10 cellular contexts compared by ENCODE assay signal in the genomic region with DNA sequence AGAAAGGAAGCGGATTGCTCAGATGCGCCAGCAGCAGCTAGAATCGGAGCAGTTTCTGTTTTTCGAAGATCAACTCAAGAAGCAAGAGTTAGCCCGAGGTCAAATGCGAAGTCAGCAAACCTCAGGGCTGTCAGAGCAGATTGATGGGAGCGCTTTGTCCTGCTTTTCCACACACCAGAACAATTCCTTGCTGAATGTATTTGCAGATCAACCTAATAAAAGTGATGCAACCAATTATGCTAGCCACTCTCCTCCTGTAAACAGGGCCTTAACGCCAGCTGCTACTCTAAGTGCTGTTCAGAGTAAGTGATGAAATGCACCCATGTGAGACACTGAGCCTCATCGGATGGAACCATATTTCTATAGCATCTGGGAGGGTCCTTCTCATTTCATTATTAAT. TPM values are rescaled to one million over a fixed set of nuclear protein-coding genes. Genes with fewer than 3 reads are reported as not detected.
DNase-seq lines count a peak whose midpoint lies in the region; ATAC-seq and TF ChIP-seq lines count a peak whose summit lies in the region.
"Had no signal": no experiment of that assay in that cellular context is flagged by ENCODE, and none has a peak within 500 bp of the region (broad histone marks: within the 10 kb centered on the region; RNA-seq: fewer than 3 reads in every experiment).

No MANE protein-coding gene starts in this region.

- H3K27ac ChIP-seq in vagina: peak overlapping the region; percentile 31

- DNase-seq in NCI-H748 (lab: John Stamatoyannopoulos, UW; ENCODE audit: unreplicated experiment): peak; percentile 44
- DNase-seq in NCI-H748 treated with DMSO at 0.1 percent for 48 hours (lab: John Stamatoyannopoulos, UW): no peak
- peak; percentile 87 for DNase-seq in SK-N-DZ (ENCODE audit: low spot score)
- DNase-seq in left colon: no peak
- no peak for DNase-seq in vagina (ENCODE audit: extremely low spot score in 2 of 2)
- DNase-seq in germinal center (ENCODE audit: low spot score): no peak
- no peak for DNase-seq in stimulated activated CD4-positive, alpha-beta T cell treated with anti-CD3 and anti-CD28 coated beads, Interleukin-4, amount 100 ng/mL, for 4 hours
- no peak for DNase-seq in kidney tubule cell (ENCODE audit: low spot score)
- DNase-seq: amygdala, H7 had no signal

- no peak for TF ChIP-seq CTCF in vagina (IDR thresholded peaks at IDR 0.05)

- H3K36me3 ChIP-seq in vagina: no peaks in the 10 kb centered on the region

- ATAC-seq in left colon: peak; percentile 64

- H3K9me3 ChIP-seq in vagina: no peaks in the 10 kb centered on the region

- intact Hi-C loops in left colon (cut with DNase I, micrococcal nuclease) (no loop called here), vagina (cut with DNase I) (no loop called here)

- H3K4me3 ChIP-seq in vagina: no peak overlapping the region

- no peaks in the 10 kb centered on the region for H3K27me3 ChIP-seq in vagina

- no peaks in the 10 kb centered on the region for H3K4me1 ChIP-seq in vagina

- no peak for TF ChIP-seq POLR2A in vagina (IDR thresholded peaks at IDR 0.05)

RNA-seq across cellular contexts. Expression of a gene that starts 33.1 kb away (rescaled TPM):
- polyA plus RNA-seq in SK-N-DZ (2014; cell fraction: cytosol; rRNA removed): 23.1 and 36.5 TPM in 2 replicates
- polyA plus RNA-seq in SK-N-DZ (2014; cell fraction: nucleus; rRNA removed): 33.0 and 40.9 TPM in 2 replicates
- total RNA-seq in left colon (10 to 100 TPM; 14.8 to 22.4 TPM), vagina (15.7 TPM)

RNA-seq across cellular contexts. Expression of a gene that starts 39.4 kb away (rescaled TPM):
- polyA plus RNA-seq in SK-N-DZ (2014; cell fraction: cytosol; rRNA removed): not detected in 2 replicates
- polyA plus RNA-seq in SK-N-DZ (2014; cell fraction: nucleus; rRNA removed): not detected in 2 replicates
- total RNA-seq in left colon: 100 to 1,000 TPM in 1 of 2 donors, 10 to 100 TPM in 1; 57.1 to 245 TPM
- 1,162 TPM for total RNA-seq in vagina
- total RNA-seq: H7 had no signal

Comparison
In these comparisons a context has a peak if more than half of its experiments do, and no peak if none do; other contexts are left out.
1. DNase-seq: peak in NCI-H748 (single experiment) and SK-N-DZ (single experiment); none in NCI-H748 treated with DMSO at 0.1 percent for 48 hours (single experiment), left colon (0 of 2), vagina (0 of 2), germinal center (single experiment), stimulated activated CD4-positive, alpha-beta T cell treated with anti-CD3 and anti-CD28 coated beads, Interleukin-4, amount 100 ng/mL, for 4 hours (0 of 2) and kidney tubule cell (single experiment).